In genomic region chr2:179272406-179273192, GRCh38 we compare ENCODE assay signal across 1 cellular context.
TF ChIP-seq lines count a peak whose summit lies in the region.

No MANE protein-coding gene starts in this region.

TF ChIP-seq in HepG2, 621 proteins besides CTCF, POLR2A, EP300 and RAD21 (continued from another document and continues in another):
- TF ChIP-seq ZNF138 (CRISPR knock-in tag; IDR thresholded peaks at IDR 0.05; ENCODE audit: low read depth), result no peak
- TF ChIP-seq SUZ12 (IDR thresholded peaks at IDR 0.05; ENCODE audit: low read depth, low read length), result no peak
- TF ChIP-seq MAFK (conservative IDR thresholded peaks at IDR 0.05 in 1 of 2, IDR thresholded peaks at IDR 0.05 in 1 of 2; ENCODE audit: low read length in 2 of 2), result peak in 1 of 2 experiments; percentile 56; a peak in 2 of 4 replicates
- no peak for TF ChIP-seq ZNF275 (CRISPR knock-in tag; IDR thresholded peaks at IDR 0.05; ENCODE audit: borderline replicate concordance)
- TF ChIP-seq MXI1 (IDR thresholded peaks at IDR 0.05; ENCODE audit: borderline replicate concordance, low read depth, low read length), result 0 out of 3 replicates have a peak, but pooled peaks have one; percentile 21
- TF ChIP-seq ZFP37 (CRISPR knock-in tag; IDR thresholded peaks at IDR 0.05; ENCODE audit: borderline replicate concordance), result no peak
- TF ChIP-seq CCAR2 (optimal IDR thresholded peaks at IDR 0.05; ENCODE audit: low read depth, low read length), result no peak
- TF ChIP-seq SMAD3 (CRISPR knock-in tag; IDR thresholded peaks at IDR 0.05), result peak; percentile 83
- TF ChIP-seq ATF2 (CRISPR knock-in tag; IDR thresholded peaks at IDR 0.05), result peak; percentile 73
- TF ChIP-seq RERE (CRISPR knock-in tag; IDR thresholded peaks at IDR 0.05; ENCODE audit: low read depth), result peak; percentile 87
- TF ChIP-seq REST (IDR thresholded peaks at IDR 0.05; ENCODE audit: borderline replicate concordance in 1 of 2, low read depth in 1 of 2, low read length in 2 of 2), result 0 out of 4 replicates have a peak, but pooled peaks of 1 of the 2 experiments have one; percentile 44
- TF ChIP-seq PAXIP1 (CRISPR knock-in tag; conservative IDR thresholded peaks at IDR 0.05), result peak; percentile 97
- TF ChIP-seq TEF (CRISPR knock-in tag; IDR thresholded peaks at IDR 0.05), result 0 out of 2 replicates have a peak, but pooled peaks have one; percentile 37
- TF ChIP-seq MTA1 (CRISPR knock-in tag; IDR thresholded peaks at IDR 0.05; ENCODE audit: borderline replicate concordance), result no peak
- no peak for TF ChIP-seq MAFF (IDR thresholded peaks at IDR 0.05; ENCODE audit: low read depth, low read length)
- TF ChIP-seq YY1 (IDR thresholded peaks at IDR 0.05; ENCODE audit: insufficient read depth, insufficient replicate concordance, low read depth, low read length), result peak; percentile 58
- TF ChIP-seq ZFY (CRISPR knock-in tag; IDR thresholded peaks at IDR 0.05), result 0 out of 2 replicates have a peak, but pooled peaks have one; percentile 31
- peak; percentile 67 for TF ChIP-seq TCF7 (IDR thresholded peaks at IDR 0.05; ENCODE audit: low read depth)
- peak; percentile 82; the same call in 1 of the 2 replicates for TF ChIP-seq TARDBP (CRISPR knock-in tag; IDR thresholded peaks at IDR 0.05)
- TF ChIP-seq SP140L (CRISPR knock-in tag; IDR thresholded peaks at IDR 0.05; ENCODE audit: borderline replicate concordance), result 0 out of 2 replicates have a peak, but pooled peaks have one; percentile 18
- TF ChIP-seq ZSCAN29 (CRISPR knock-in tag; conservative IDR thresholded peaks at IDR 0.05), result no peak
- no peak for TF ChIP-seq POLR2AphosphoS2 (IDR thresholded peaks at IDR 0.05; ENCODE audit: low read depth, low read length)
- TF ChIP-seq NR0B2 (CRISPR knock-in tag; IDR thresholded peaks at IDR 0.05), result no peak
- no peak for TF ChIP-seq TCF12 (IDR thresholded peaks at IDR 0.05)
- TF ChIP-seq TCF12 (CRISPR knock-in tag; IDR thresholded peaks at IDR 0.05), result no peak; the same call in 1 of the 2 replicates
- TF ChIP-seq RNF2 (conservative IDR thresholded peaks at IDR 0.05; ENCODE audit: low read depth), result no peak
- no peak for TF ChIP-seq KMT2B (CRISPR knock-in tag; IDR thresholded peaks at IDR 0.05)
- no peak for TF ChIP-seq CENPT (CRISPR knock-in tag; IDR thresholded peaks at IDR 0.05; ENCODE audit: low read depth)
- TF ChIP-seq MEIS1 (CRISPR knock-in tag; IDR thresholded peaks at IDR 0.05; ENCODE audit: borderline replicate concordance), result peak; percentile 46; the same call in 1 of the 2 replicates
- no peak for TF ChIP-seq HNRNPH1 (optimal IDR thresholded peaks at IDR 0.05; ENCODE audit: low read depth, low read length)
- no peak for TF ChIP-seq ZNF335 (CRISPR knock-in tag; IDR thresholded peaks at IDR 0.05)
- TF ChIP-seq ADNP (CRISPR knock-in tag; IDR thresholded peaks at IDR 0.05), result no peak
- TF ChIP-seq DNMT1 (CRISPR knock-in tag; IDR thresholded peaks at IDR 0.05), result no peak
- peak; percentile 62; the same call in 1 of the 2 replicates for TF ChIP-seq SALL1 (CRISPR knock-in tag; IDR thresholded peaks at IDR 0.05)
- peak; percentile 93; the same call in 1 of the 2 replicates for TF ChIP-seq FOXJ3 (CRISPR knock-in tag; IDR thresholded peaks at IDR 0.05; ENCODE audit: borderline replicate concordance)
- TF ChIP-seq BATF2 (CRISPR knock-in tag; IDR thresholded peaks at IDR 0.05), result no peak
- TF ChIP-seq SIN3A (IDR thresholded peaks at IDR 0.05; ENCODE audit: borderline replicate concordance, low read depth, low read length), result no peak
- peak; percentile 37; the same call in 1 of the 2 replicates for TF ChIP-seq HHEX (CRISPR knock-in tag; IDR thresholded peaks at IDR 0.05)
- TF ChIP-seq ZNF788 (CRISPR knock-in tag; IDR thresholded peaks at IDR 0.05; ENCODE audit: borderline replicate concordance), result no peak
- peak; percentile 74; the same call in 1 of the 2 replicates for TF ChIP-seq CREM (IDR thresholded peaks at IDR 0.05)
- no peak for TF ChIP-seq CREM (CRISPR knock-in tag; IDR thresholded peaks at IDR 0.05)
- no peak for TF ChIP-seq ZNF530 (CRISPR knock-in tag; IDR thresholded peaks at IDR 0.05; ENCODE audit: low read depth)
- TF ChIP-seq ZNF775 (CRISPR knock-in tag; IDR thresholded peaks at IDR 0.05; ENCODE audit: borderline replicate concordance), result peak; percentile 76; the same call in 1 of the 2 replicates
- no peak for TF ChIP-seq CREB1 (IDR thresholded peaks at IDR 0.05)
- peak; percentile 64 for TF ChIP-seq CREB1 (CRISPR knock-in tag; IDR thresholded peaks at IDR 0.05)
